ENCODE assay signal across 8 cellular contexts in the genomic region with DNA sequence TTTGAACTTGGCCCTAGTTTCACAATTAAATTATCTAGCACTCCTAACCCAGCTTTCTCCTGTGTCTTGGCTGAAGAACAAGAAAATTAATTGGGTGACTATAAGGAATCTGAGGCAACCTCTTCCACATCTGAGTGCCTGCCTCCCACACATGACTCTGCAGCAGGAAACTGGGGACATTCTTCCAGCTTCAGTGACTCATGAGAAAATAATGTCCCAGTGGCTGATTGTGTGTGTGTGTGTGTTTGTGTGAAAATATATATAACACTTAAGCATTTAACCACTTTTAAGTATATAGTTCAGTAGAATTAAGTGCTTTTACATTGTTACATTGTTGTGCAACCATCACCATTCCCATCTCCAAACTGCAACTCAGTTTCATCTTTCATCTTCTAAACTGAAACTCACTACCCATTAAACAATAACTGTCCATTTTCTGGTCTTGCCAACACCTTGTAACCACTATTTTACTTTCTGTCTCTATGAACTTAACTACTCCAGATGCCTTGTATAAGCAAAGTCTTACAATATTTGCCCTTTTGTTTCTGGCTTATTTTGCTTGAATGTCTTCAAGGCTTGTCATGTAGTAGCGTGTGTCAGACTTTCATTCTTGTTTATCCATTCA. TPM values are rescaled to one million over a fixed set of nuclear protein-coding genes. Genes with fewer than 3 reads are reported as not detected.
DNase-seq lines count a peak whose midpoint lies in the region; ATAC-seq and TF ChIP-seq lines count a peak whose summit lies in the region.

No MANE protein-coding gene starts in this region.

- no peak for DNase-seq in CD4-positive, alpha-beta T cell
- DNase-seq in NB4 (ENCODE audit: low read depth), result peak; percentile 86
- peak; percentile 46 for DNase-seq in epithelial cell of prostate (ENCODE audit: low read depth, low spot score)
- no peak for DNase-seq in nephron progenitor cell
- DNase-seq in NCI-H510A (lab: John Stamatoyannopoulos, UW), result no peak

- H3K27ac ChIP-seq in CD4-positive, alpha-beta T cell (ENCODE audit: low read depth, low read length), result no peak overlapping the region
- H3K27ac ChIP-seq in epithelial cell of prostate, result peak overlapping the region; percentile 80

- no peaks in the 10 kb centered on the region for H3K9me3 ChIP-seq in CD4-positive, alpha-beta T cell (ENCODE audit: control insufficient read depth, low read length)

- H3K9me3 Mint-ChIP-seq in CD4-positive, alpha-beta T cell, result no peaks in the 10 kb centered on the region
- H3K9me3 Mint-ChIP-seq in nephron progenitor cell, result no peaks in the 10 kb centered on the region

- TF ChIP-seq POLR2A in NB4 (IDR thresholded peaks at IDR 0.05; ENCODE audit: extremely low read depth, insufficient read length), result no peak

- H3K4me3 Mint-ChIP-seq in CD4-positive, alpha-beta T cell, result no peak overlapping the region
- peak overlapping the region; percentile 12 for H3K4me3 Mint-ChIP-seq in nephron progenitor cell

- H3K27me3 Mint-ChIP-seq in CD4-positive, alpha-beta T cell, result no peaks in the 10 kb centered on the region
- H3K27me3 Mint-ChIP-seq in nephron progenitor cell (ENCODE audit: low read depth, poor library complexity), result peaks cover 3% of the 10 kb centered on the region

- H3K27ac Mint-ChIP-seq in CD4-positive, alpha-beta T cell, result peak overlapping the region; percentile 2
- peak overlapping the region; percentile 79 for H3K27ac Mint-ChIP-seq in nephron progenitor cell

- ATAC-seq in CD4-positive, alpha-beta T cell (ENCODE audit: poor library complexity), result no peak
- no peak for ATAC-seq in GM18858 (IDR thresholded peaks at IDR 0.05; ENCODE audit: unreplicated experiment)
- no peak for ATAC-seq in GM21515 (IDR thresholded peaks at IDR 0.05; ENCODE audit: unreplicated experiment)
- ATAC-seq in HG03432 (IDR thresholded peaks at IDR 0.05; ENCODE audit: unreplicated experiment), result no peak

- CTCF ChIA-PET in CD4-positive, alpha-beta T cell (lab: Charles Lee), result interaction anchor here (1.3 kb wide), 1 partner anchor 21 kb away, joined by 5 read pairs; no protein-coding TSS in a partner anchor

- no peak overlapping the region for H3K4me3 ChIP-seq in NB4 (ENCODE audit: low read depth, low read length)

- H3K27me3 ChIP-seq in CD4-positive, alpha-beta T cell (ENCODE audit: control insufficient read depth, insufficient read depth, low read length), result no peaks in the 10 kb centered on the region

- POLR2A ChIA-PET in CD4-positive, alpha-beta T cell (lab: Charles Lee), result interaction anchor here (0.9 kb wide), 1 partner anchor 21 kb away, joined by 6 read pairs; no protein-coding TSS in a partner anchor

- intact Hi-C loops in CD4-positive, alpha-beta T cell (cut with DNase I, micrococcal nuclease), result no loop called here

- peaks cover 97% of the 10 kb centered on the region for H3K36me3 Mint-ChIP-seq in CD4-positive, alpha-beta T cell (ENCODE audit: low read depth)
- H3K36me3 Mint-ChIP-seq in nephron progenitor cell (ENCODE audit: low read depth), result peaks cover 25% of the 10 kb centered on the region

- peaks cover 57% of the 10 kb centered on the region for H3K4me1 Mint-ChIP-seq in CD4-positive, alpha-beta T cell (ENCODE audit: low read depth)
- peaks cover 31% of the 10 kb centered on the region for H3K4me1 Mint-ChIP-seq in nephron progenitor cell

- TF ChIP-seq CTCF in CD4-positive, alpha-beta T cell (IDR thresholded peaks at IDR 0.05), result no peak
- no peak for TF ChIP-seq CTCF in NB4 (IDR thresholded peaks at IDR 0.05; ENCODE audit: low read depth, low read length)
- no peak for TF ChIP-seq CTCF in nephron progenitor cell (IDR thresholded peaks at IDR 0.05)

RNA-seq across cellular contexts. Expression of a gene that starts 8.7 kb away (rescaled TPM):
- total RNA-seq in CD4-positive, alpha-beta T cell, result 10 to 100 TPM; 17.0 to 17.5 TPM

RNA-seq across cellular contexts. Expression of a gene that starts 40.8 kb away (rescaled TPM):
- not detected for total RNA-seq in CD4-positive, alpha-beta T cell

Comparison
In these comparisons a context has a peak if more than half of its experiments do, and no peak if none do; other contexts are left out.
1. DNase-seq: peak in NB4 (single experiment) and epithelial cell of prostate (single experiment); none in CD4-positive, alpha-beta T cell (0 of 10), nephron progenitor cell (single experiment) and NCI-H510A (single experiment).